In genomic region chr7:155880721-155881120, GRCh38 we compare ENCODE assay signal across 17 cellular contexts.
DNase-seq lines count a peak whose midpoint lies in the region; ATAC-seq and TF ChIP-seq lines count a peak whose summit lies in the region.
"Had no signal": no experiment of that assay in that cellular context is flagged by ENCODE, and none has a peak within 500 bp of the region (broad histone marks: within the 10 kb centered on the region; RNA-seq: fewer than 3 reads in every experiment).

No MANE protein-coding gene starts in this region.

- no peak overlapping the region for H2BK120ac ChIP-seq in neuronal stem cell (ENCODE audit: low read depth, low read length)

- H3K36me3 ChIP-seq in neuronal stem cell (replicated peaks in 1 of 2; ENCODE audit: control insufficient read depth in 2 of 2, insufficient read depth in 2 of 2, low read length in 2 of 2) (no peaks in the 10 kb centered on the region), spleen (no peaks in the 10 kb centered on the region)
- H3K36me3 ChIP-seq: BLaER1, HAP-1 had no signal

- H3K4me3 ChIP-seq in coronary artery (no peak overlapping the region), neuronal stem cell (ENCODE audit: low read length in 2 of 2) (no peak overlapping the region), spleen (no peak overlapping the region)
- H3K4me3 ChIP-seq: BLaER1, GM12878, HAP-1 had no signal

- no peaks in the 10 kb centered on the region for H3K79me1 ChIP-seq in neuronal stem cell (ENCODE audit: low read depth, low read length)

- H3K4me1 ChIP-seq in neuronal stem cell (ENCODE audit: control insufficient read depth in 2 of 2, insufficient read depth in 1 of 2, low read depth in 1 of 2, low read length in 2 of 2) (peaks cover 4 to 12% of the 10 kb centered on the region in 2 donors), spleen (no peaks in the 10 kb centered on the region)
- H3K4me1 ChIP-seq: BLaER1, HAP-1 had no signal

- H3K9me3 ChIP-seq in neuronal stem cell (replicated peaks in 1 of 2; ENCODE audit: control insufficient read depth in 2 of 2, insufficient read depth in 1 of 2, low read depth in 1 of 2, low read length in 2 of 2) (peaks cover 0 to 2% of the 10 kb centered on the region in 2 donors), spleen (no peaks in the 10 kb centered on the region)
- H3K9me3 ChIP-seq: BLaER1, HAP-1 had no signal

- H3K23ac ChIP-seq in neuronal stem cell (ENCODE audit: low read depth, low read length, poor library complexity) = no peak overlapping the region

- no CpG with 5 or more reads among the region's 7 CpGs for WGBS in neuronal stem cell (ENCODE audit: extremely low coverage in 2 of 2, insufficient read length in 2 of 2, insufficient replicate concordance in 1 of 2), 2 donors
- WGBS in spleen, 5 donors = 77 to 93% (median 91%) methylated on average over 7 of the region's 7 CpGs

- peak; percentile 22 for DNase-seq in activated CD8-positive, alpha-beta memory T cell treated with anti-CD3 and anti-CD28 coated beads, Interleukin-2, amount 50 U/mL, for 48 hours
- DNase-seq in activated CD8-positive, alpha-beta memory T cell treated with anti-CD3 and anti-CD28 coated beads, Interleukin-2, amount 50 U/mL, for 4 hours = no peak
- peak; percentile 19 for DNase-seq in coronary artery (ENCODE audit: low spot score)
- DNase-seq in neuronal stem cell (ENCODE audit: low spot score) = no peak
- DNase-seq in spleen = peak; percentile 54
- DNase-seq in DMS 273 treated with DMSO at 0.1 percent for 48 hours (lab: John Stamatoyannopoulos, UW) = no peak
- DNase-seq in SW480 (ENCODE audit: low spot score) = no peak
- DNase-seq: CD4-positive, alpha-beta memory T cell; DMS53; DND-41; EL; IMR-90 had no signal

- H3K27me3 ChIP-seq in neuronal stem cell (ENCODE audit: control insufficient read depth in 3 of 3, insufficient read depth in 3 of 3, low read depth in 1 of 3, low read length in 3 of 3) (peaks cover 0 to 2% (median 0%) of the 10 kb centered on the region in 3 experiments), spleen (replicated peaks in 1 of 7) (no peaks in the 10 kb centered on the region)
- H3K27me3 ChIP-seq: BLaER1 had no signal

- H2BK5ac ChIP-seq in neuronal stem cell (ENCODE audit: low read length) = no peak overlapping the region

- H3K14ac ChIP-seq in neuronal stem cell (ENCODE audit: low read length) = no peak overlapping the region

- no peak overlapping the region for H4K8ac ChIP-seq in neuronal stem cell (ENCODE audit: low read depth, low read length)

- intact Hi-C loops in spleen (cut with DNase I; ENCODE audit: low total_unique reads) = no loop called here

- TF ChIP-seq POLR2A in spleen (IDR thresholded peaks at IDR 0.05) = no peak

- no peak for TF ChIP-seq CTCF in coronary artery (IDR thresholded peaks at IDR 0.05)
- no peak for TF ChIP-seq CTCF in spleen (IDR thresholded peaks at IDR 0.05 in 8 of 11, conservative IDR thresholded peaks at IDR 0.05 in 3 of 11)

- no peak for ATAC-seq in HG02588 (IDR thresholded peaks at IDR 0.05; ENCODE audit: unreplicated experiment)
- ATAC-seq: GM12878 had no signal

- peak overlapping the region; percentile 2 for H3K18ac ChIP-seq in neuronal stem cell (ENCODE audit: low read length)

- H2BK12ac ChIP-seq in neuronal stem cell (ENCODE audit: low read length) = no peak overlapping the region

- no peak overlapping the region for H4K91ac ChIP-seq in neuronal stem cell (ENCODE audit: low read depth, low read length, poor library complexity)

- H3K4ac ChIP-seq in neuronal stem cell (ENCODE audit: low read length) = no peak overlapping the region

- H2AK5ac ChIP-seq in neuronal stem cell (ENCODE audit: low read depth, low read length) = no peak overlapping the region

- no peak overlapping the region for H3K9ac ChIP-seq in neuronal stem cell (ENCODE audit: low read depth, low read length, poor library complexity)
- H3K9ac ChIP-seq: BLaER1 had no signal

- no peak overlapping the region for H2BK15ac ChIP-seq in neuronal stem cell (ENCODE audit: low read length)

- H3K4me2 ChIP-seq in neuronal stem cell (ENCODE audit: insufficient read depth, low read length, poor library complexity, severe bottlenecking) = no peak overlapping the region
- H3K4me2 ChIP-seq: BLaER1 had no signal

- no peak overlapping the region for H2AFZ ChIP-seq in neuronal stem cell (ENCODE audit: low read length)

- H3K27ac ChIP-seq in coronary artery (no peak overlapping the region), neuronal stem cell (replicated peaks; ENCODE audit: low read length) (no peak overlapping the region), spleen (no peak overlapping the region)
- H3K27ac ChIP-seq: 22Rv1, BLaER1 had no signal

Comparison
In these comparisons a context has a peak if more than half of its experiments do, and no peak if none do; other contexts are left out.
1. DNase-seq: peak in activated CD8-positive, alpha-beta memory T cell treated with anti-CD3 and anti-CD28 coated beads, Interleukin-2, amount 50 U/mL, for 48 hours (single experiment), coronary artery (single experiment) and spleen (single experiment); none in activated CD8-positive, alpha-beta memory T cell treated with anti-CD3 and anti-CD28 coated beads, Interleukin-2, amount 50 U/mL, for 4 hours (single experiment), neuronal stem cell (single experiment), DMS 273 treated with DMSO at 0.1 percent for 48 hours (single experiment) and SW480 (single experiment).